Comparison of ENCODE assay signal across 11 cellular contexts in the genomic region with DNA sequence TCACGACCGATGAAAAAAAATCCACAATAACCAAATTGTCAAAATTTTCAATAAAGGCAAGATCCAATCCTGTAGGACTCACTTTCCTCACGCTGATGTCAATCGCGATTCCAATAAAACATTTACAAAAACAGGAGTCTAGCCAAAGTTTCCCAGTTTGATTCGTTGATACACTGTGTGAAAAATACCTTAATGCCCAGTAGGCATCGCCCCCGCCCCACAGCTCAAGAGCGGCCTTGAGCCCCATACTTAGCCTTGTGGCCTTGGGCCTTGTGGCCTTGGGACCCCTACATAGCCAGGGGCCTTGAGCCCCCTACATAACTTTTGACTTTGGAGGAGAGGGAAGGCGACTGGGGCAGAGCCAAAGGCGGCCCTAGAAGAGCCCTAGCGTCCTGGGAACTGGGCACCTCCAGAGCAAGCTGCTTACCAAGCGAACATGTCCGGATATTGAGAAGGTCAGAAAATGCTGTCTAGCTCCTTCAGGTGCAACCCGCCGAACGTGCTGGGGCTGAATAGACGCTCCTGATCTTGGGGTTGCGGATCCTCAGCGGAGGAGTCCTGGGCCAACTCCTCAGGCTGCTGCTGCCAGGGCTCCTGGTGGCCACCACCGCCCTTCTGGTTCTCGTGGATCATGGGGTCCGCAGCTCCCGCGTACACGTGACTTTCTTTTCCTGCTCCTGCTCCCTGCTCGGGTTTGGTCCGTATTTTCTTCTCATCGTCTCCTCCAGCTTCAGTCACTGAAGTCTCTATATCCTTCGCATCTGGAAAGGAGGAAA.
DNase-seq lines count a peak whose midpoint lies in the region; ATAC-seq and TF ChIP-seq lines count a peak whose summit lies in the region.
"Had no signal": no experiment of that assay in that cellular context is flagged by ENCODE, and none has a peak within 500 bp of the region (broad histone marks: within the 10 kb centered on the region; RNA-seq: fewer than 3 reads in every experiment).

No MANE protein-coding gene starts in this region.

- no peak for ATAC-seq in GM19351 (IDR thresholded peaks at IDR 0.05; ENCODE audit: unreplicated experiment)

- H4K12ac ChIP-seq in trophoblast cell (ENCODE audit: low read depth, low read length), result no peak overlapping the region

- no peaks in the 10 kb centered on the region for H3K27me3 Mint-ChIP-seq in Caco-2 (ENCODE audit: insufficient read depth, unreplicated experiment)
- peaks cover 10% of the 10 kb centered on the region for H3K27me3 Mint-ChIP-seq in glutamatergic neuron (ENCODE audit: unreplicated experiment)

- H2BK12ac ChIP-seq in trophoblast cell (ENCODE audit: low read length), result no peak overlapping the region

- WGBS in trophoblast cell (ENCODE audit: extremely low coverage, insufficient coverage, insufficient read length), result no CpG with 5 or more reads among the region's 30 CpGs

- H3K27ac Mint-ChIP-seq in Caco-2 (ENCODE audit: unreplicated experiment) (no peak overlapping the region), glutamatergic neuron (ENCODE audit: unreplicated experiment) (no peak overlapping the region)

- H3F3A ChIP-seq in MM.1S (ENCODE audit: insufficient read depth, low read length), result no peaks in the 10 kb centered on the region

- H3K9ac ChIP-seq in MM.1S (ENCODE audit: low read length) (no peak overlapping the region), trophoblast cell (ENCODE audit: low read length) (no peak overlapping the region)

- H2AFZ ChIP-seq in MM.1S (ENCODE audit: low read length) (no peak overlapping the region), trophoblast cell (ENCODE audit: insufficient read depth, low read length, poor library complexity) (no peak overlapping the region)

- peak overlapping the region; percentile 51 for H3K4ac ChIP-seq in trophoblast cell (ENCODE audit: low read depth, low read length)

- H3K36me3 Mint-ChIP-seq in Caco-2 (ENCODE audit: insufficient read depth, unreplicated experiment) (peaks cover 16% of the 10 kb centered on the region), glutamatergic neuron (ENCODE audit: unreplicated experiment) (no peaks in the 10 kb centered on the region)

- H3K4me1 ChIP-seq in Caco-2, result no peaks in the 10 kb centered on the region
- no peaks in the 10 kb centered on the region for H3K4me1 ChIP-seq in MM.1S (ENCODE audit: low read length)
- peaks cover 0 to 5% of the 10 kb centered on the region in 2 experiments for H3K4me1 ChIP-seq in trophoblast cell (ENCODE audit: control insufficient read depth in 1 of 2, insufficient read depth in 2 of 2, low read length in 2 of 2)
- H3K4me1 ChIP-seq: SJSA1, thyroid gland had no signal

- no peaks in the 10 kb centered on the region for H4K20me1 ChIP-seq in MM.1S (ENCODE audit: insufficient read depth, low read length)

- no peak for DNase-seq in Caco-2
- DNase-seq in MM.1S, result no peak
- no peak for DNase-seq in glutamatergic neuron
- DNase-seq in trophoblast cell, result no peak
- no peak for DNase-seq in T-helper 9 cell
- no peak for DNase-seq in ecto neural progenitor cell (ENCODE audit: low spot score)
- no peak for DNase-seq in NOMO-1 (lab: John Stamatoyannopoulos, UW; ENCODE audit: unreplicated experiment in 2 of 2)
- DNase-seq: NCI-H226 had no signal

- H3K27me3 ChIP-seq in Caco-2 (replicated peaks; ENCODE audit: control insufficient read depth, insufficient read depth, low read length), result no peaks in the 10 kb centered on the region
- H3K27me3 ChIP-seq in MM.1S (replicated peaks; ENCODE audit: insufficient read depth, low read length), result no peaks in the 10 kb centered on the region
- H3K27me3 ChIP-seq in trophoblast cell (ENCODE audit: insufficient read depth, low read length), result no peaks in the 10 kb centered on the region
- H3K27me3 ChIP-seq: SJSA1, thyroid gland had no signal

- CTCF ChIA-PET in Caco-2 (lab: Charles Lee), result no interaction called here

- no peak overlapping the region for H2BK5ac ChIP-seq in trophoblast cell (ENCODE audit: low read depth, low read length, poor library complexity)

- no TSS peak for BruUV-seq in Caco-2 (replicated peaks; lab: Mats Ljungman, UMichigan)

- H3K27ac ChIP-seq in MM.1S (ENCODE audit: low read length) (no peak overlapping the region), trophoblast cell (ENCODE audit: low read depth, low read length) (peak overlapping the region; percentile 37)
- H3K27ac ChIP-seq: SJSA1, thyroid gland had no signal

- POLR2A ChIA-PET in Caco-2 (lab: Charles Lee), result no interaction called here

- H3K14ac ChIP-seq in trophoblast cell (ENCODE audit: low read length), result no peak overlapping the region

- H3K9me3 Mint-ChIP-seq in Caco-2 (ENCODE audit: unreplicated experiment) (no peaks in the 10 kb centered on the region), glutamatergic neuron (ENCODE audit: unreplicated experiment) (peaks cover 1% of the 10 kb centered on the region)

- H3K4me1 Mint-ChIP-seq in Caco-2 (ENCODE audit: low read depth, unreplicated experiment) (no peaks in the 10 kb centered on the region), glutamatergic neuron (ENCODE audit: low read depth, unreplicated experiment) (peaks cover 1% of the 10 kb centered on the region)

- no peak overlapping the region for H3K18ac ChIP-seq in trophoblast cell (ENCODE audit: low read length)

- no peak overlapping the region for H4K8ac ChIP-seq in trophoblast cell (ENCODE audit: low read depth, low read length)

- peak overlapping the region; percentile 65; the same call in 1 of the 2 replicates for H3K4me2 ChIP-seq in MM.1S (ENCODE audit: low read depth, low read length)
- H3K4me2 ChIP-seq in trophoblast cell (ENCODE audit: low read length), result peak overlapping the region; percentile 80

- H3K4me3 Mint-ChIP-seq in Caco-2 (ENCODE audit: unreplicated experiment), result peak overlapping the region; percentile 87
- H3K4me3 Mint-ChIP-seq in glutamatergic neuron (ENCODE audit: unreplicated experiment), result peak overlapping the region; percentile 89

- H3K36me3 ChIP-seq in Caco-2 (ENCODE audit: control insufficient read depth, insufficient read depth, low read length), result no peaks in the 10 kb centered on the region
- H3K36me3 ChIP-seq in MM.1S (replicated peaks; ENCODE audit: insufficient read depth, low read length), result no peaks in the 10 kb centered on the region
- H3K36me3 ChIP-seq in trophoblast cell (ENCODE audit: control insufficient read depth in 1 of 2, insufficient read depth in 2 of 2, low read length in 2 of 2), result peaks cover 0 to 2% of the 10 kb centered on the region in 2 experiments
- H3K36me3 ChIP-seq: SJSA1, thyroid gland had no signal

- no peak overlapping the region for H4K91ac ChIP-seq in trophoblast cell (ENCODE audit: low read depth, low read length)

- H3K23ac ChIP-seq in trophoblast cell (ENCODE audit: low read length), result no peak overlapping the region

- no peaks in the 10 kb centered on the region for H3K9me3 ChIP-seq in Caco-2
- H3K9me3 ChIP-seq in MM.1S (replicated peaks; ENCODE audit: insufficient read depth, low read length), result no peaks in the 10 kb centered on the region
- no peaks in the 10 kb centered on the region for H3K9me3 ChIP-seq in trophoblast cell (ENCODE audit: insufficient read depth, low read depth, low read length)
- H3K9me3 ChIP-seq: SJSA1, thyroid gland had no signal

- H3K9me2 ChIP-seq in MM.1S (replicated peaks; ENCODE audit: insufficient read depth, low read length), result no peaks in the 10 kb centered on the region

- no peak overlapping the region for H2BK120ac ChIP-seq in trophoblast cell (ENCODE audit: insufficient read depth, low read length, poor library complexity)

- no peak overlapping the region for H2AK5ac ChIP-seq in trophoblast cell (ENCODE audit: low read length)

- peaks cover 4% of the 10 kb centered on the region for H3K79me1 ChIP-seq in trophoblast cell (ENCODE audit: low read length)

- no peak overlapping the region for H3K4me3 ChIP-seq in Caco-2 (ENCODE audit: low read depth, low read length)
- H3K4me3 ChIP-seq in MM.1S (ENCODE audit: low read length), result no peak overlapping the region
- H3K4me3 ChIP-seq in trophoblast cell (ENCODE audit: low read depth, low read length), result peak overlapping the region; percentile 78
- H3K4me3 ChIP-seq: SJSA1 had no signal

- TF ChIP-seq CTCF in Caco-2 (IDR thresholded peaks at IDR 0.05; ENCODE audit: insufficient read depth in 1 of 2, low read depth in 1 of 2, low read length in 1 of 2, severe bottlenecking in 1 of 2, unreplicated experiment in 1 of 2) (no peak), MM.1S (IDR thresholded peaks at IDR 0.05; ENCODE audit: low read length) (no peak), glutamatergic neuron (IDR thresholded peaks at IDR 0.05; ENCODE audit: partially characterized antibody, unreplicated experiment) (no peak)

- no peaks in the 10 kb centered on the region for H3K79me2 ChIP-seq in MM.1S (ENCODE audit: low read length)
- H3K79me2 ChIP-seq in trophoblast cell (ENCODE audit: control insufficient read depth, insufficient read depth, low read length, poor library complexity), result peaks cover 2% of the 10 kb centered on the region

- intact Hi-C loops in Caco-2 (cut with micrococcal nuclease; ENCODE audit: unreplicated experiment), result no loop called here
